1 cellular context compared by ENCODE assay signal in the genomic region with DNA sequence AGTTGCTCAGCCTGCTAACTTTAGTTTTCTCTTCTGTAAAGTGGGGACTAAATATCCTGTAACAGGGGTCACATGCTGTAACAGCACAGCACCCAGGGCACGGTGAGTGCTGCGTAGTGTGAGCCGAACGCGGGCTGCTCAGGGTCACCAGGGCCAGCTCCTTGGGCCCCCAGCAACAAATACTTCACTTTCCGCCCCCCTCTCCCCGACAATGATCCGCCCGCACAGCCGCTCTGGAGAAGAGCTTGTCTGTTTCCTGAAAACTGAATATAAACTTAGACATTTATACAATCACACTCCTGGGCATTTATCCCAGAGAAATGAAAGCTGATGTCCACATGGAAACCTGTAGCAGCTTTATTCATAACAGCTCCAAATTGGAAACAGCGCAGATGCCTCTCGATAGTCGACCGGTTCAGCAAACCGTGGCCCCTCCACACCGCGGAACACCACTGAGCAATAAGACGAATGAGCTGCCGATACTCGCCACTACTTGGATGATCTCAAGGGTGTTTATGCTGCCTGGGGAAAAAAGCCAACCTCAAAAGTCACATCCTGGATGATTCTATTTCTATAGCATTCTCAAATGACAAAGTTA.
TF ChIP-seq lines count a peak whose summit lies in the region.

No MANE protein-coding gene starts in this region.

TF ChIP-seq in A549, 52 proteins besides CTCF, POLR2A, EP300 and RAD21 (continued from another document):
- TF ChIP-seq NR3C1 (IDR thresholded peaks at IDR 0.05) = no peak
- no peak for TF ChIP-seq ELK1 (IDR thresholded peaks at IDR 0.05; ENCODE audit: low read depth, low read length)
